Comparison of ENCODE assay signal across 30 cellular contexts in the genomic region with DNA sequence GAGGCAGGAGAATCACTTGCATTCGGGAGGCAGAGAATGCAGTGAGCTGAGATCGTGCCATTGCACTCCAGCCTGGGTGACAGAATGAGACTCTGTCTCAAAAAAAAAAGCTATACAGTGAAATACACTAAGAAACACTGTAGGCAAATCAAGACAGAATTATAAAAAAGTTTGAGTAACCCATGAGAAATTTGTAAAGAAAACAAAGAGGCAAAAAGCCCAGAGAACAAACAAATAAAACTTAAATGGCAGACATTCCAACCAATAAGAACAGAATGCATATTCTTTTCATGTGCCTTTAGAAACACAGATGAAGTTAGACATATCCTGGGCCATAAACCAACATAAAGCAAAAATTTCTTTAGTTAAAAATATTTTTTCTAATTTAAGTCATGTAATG. TPM values are rescaled to one million over a fixed set of nuclear protein-coding genes. Genes with fewer than 3 reads are reported as not detected.
A peak's percentile ranks its signal among the peaks of the same experiment; 100 is the strongest.
DNase-seq lines count a peak whose midpoint lies in the region; ATAC-seq, FAIRE-seq and TF ChIP-seq lines count a peak whose summit lies in the region.
"Had no signal": no experiment of that assay in that cellular context is flagged by ENCODE, and none has a peak within 500 bp of the region (broad histone marks: within the 10 kb centered on the region; RNA-seq: fewer than 3 reads in every experiment).

No MANE protein-coding gene starts in this region.

- H3K9me3 ChIP-seq in adipocyte (ENCODE audit: control insufficient read depth, low read length) (no peaks in the 10 kb centered on the region), thoracic aorta (no peaks in the 10 kb centered on the region), HAP-1 (no peaks in the 10 kb centered on the region)
- H3K9me3 ChIP-seq: A549 had no signal

- FAIRE-seq in D721Med (lab: Jason Lieb, UNC): no peak
- FAIRE-seq: A549, GM12878 had no signal

- no peak overlapping the region for H3K9ac ChIP-seq in adipocyte (ENCODE audit: low read length)

- H3K27me3 ChIP-seq in adipocyte (replicated peaks; ENCODE audit: control insufficient read depth, insufficient read depth, low read length): no peaks in the 10 kb centered on the region
- H3K27me3 ChIP-seq in thoracic aorta (replicated peaks; ENCODE audit: insufficient read depth): no peaks in the 10 kb centered on the region
- H3K27me3 ChIP-seq in HAP-1 (ENCODE audit: low read depth): no peaks in the 10 kb centered on the region
- H3K27me3 ChIP-seq: MG63, SJCRH30 had no signal

- in situ Hi-C loops in HAP-1 (cut with MboI; ENCODE audit: low sequenced_read_pairs): no loop called here

- ATAC-seq in thoracic aorta (ENCODE audit: insufficient number of reproducible peaks, low FRiP score, low read depth) (no peak), HG03565 (IDR thresholded peaks at IDR 0.05; ENCODE audit: unreplicated experiment) (no peak)
- ATAC-seq: A549, GM12878, Right ventricle myocardium inferior, SK-N-SH treated with all-trans-retinoic acid at 6 μM for 48 hours had no signal

- no peaks in the 10 kb centered on the region for H3K4me1 ChIP-seq in adipocyte (ENCODE audit: control insufficient read depth, insufficient read depth, low read length)
- peaks cover 11 to 55% of the 10 kb centered on the region in 2 donors for H3K4me1 ChIP-seq in thoracic aorta (ENCODE audit: control insufficient read depth in 1 of 2, low read depth in 2 of 2)
- H3K4me1 ChIP-seq in HAP-1: no peaks in the 10 kb centered on the region
- H3K4me1 ChIP-seq: A549, SJCRH30 had no signal

- TF ChIP-seq CTCF in thoracic aorta (IDR thresholded peaks at IDR 0.05) (no peak), D721Med (IDR thresholded peaks at IDR 0.05; ENCODE audit: insufficient read depth, missing control alignments) (no peak)

- peak; percentile 48 for DNase-seq in EL
- DNase-seq in adipocyte (ENCODE audit: low read depth): peak; percentile 78
- peak; percentile 59 for DNase-seq in fibroblast of peridontal ligament (ENCODE audit: extremely low read depth)
- no peak for DNase-seq in thoracic aorta (ENCODE audit: low spot score)
- DNase-seq in D721Med (ENCODE audit: insufficient read length, low spot score): no peak
- no peak for DNase-seq in HAP-1 (ENCODE audit: low spot score in 2 of 2)
- DNase-seq in islet precursor cell: no peak
- DNase-seq: DMS53, GDM1, GOT3, HCEC 1CT, Karpas-422, MG63, NCI-H1105 treated with DMSO at 0.1 percent for 48 hours, NCI-H146, NCI-H1930, NCI-H2107, NCI-H524 treated with DMSO at 0.1 percent for 48 hours, NCI-H774, PC-9, SJCRH30 had no signal

- H3K27ac ChIP-seq in thoracic aorta: peak overlapping the region; percentile 46 to 55
- H3K27ac ChIP-seq: A549, PC-9, SJCRH30 had no signal

- H3K4me3 ChIP-seq in adipocyte (ENCODE audit: low read length) (no peak overlapping the region), thoracic aorta (no peak overlapping the region), HAP-1 (no peak overlapping the region)
- H3K4me3 ChIP-seq: A549, GM12878, MG63, PC-9, SJCRH30 had no signal

- H3K36me3 ChIP-seq in adipocyte (ENCODE audit: control insufficient read depth, insufficient read depth, low read length, severe bottlenecking): peaks cover 8% of the 10 kb centered on the region
- no peaks in the 10 kb centered on the region for H3K36me3 ChIP-seq in thoracic aorta
- peaks cover 11% of the 10 kb centered on the region for H3K36me3 ChIP-seq in HAP-1 (replicated peaks)

RNA-seq across cellular contexts. Expression of a gene that starts 30.6 kb away (rescaled TPM):
- 10 to 100 TPM in 1 of 2 donors, 1 to 10 TPM in 1; 6.6 to 11.9 TPM for total RNA-seq in thoracic aorta

RNA-seq across cellular contexts. Expression of a gene that starts 38.8 kb away (rescaled TPM):
- not detected for total RNA-seq in thoracic aorta
- total RNA-seq: B cell, Daoy, GM12878, HT-29, PC-9, Right ventricle myocardium inferior, RPMI7951, SJCRH30 had no signal

Comparison
In these comparisons a context has a peak if more than half of its experiments do, and no peak if none do; other contexts are left out.
1. DNase-seq: peak in EL (single experiment), adipocyte (single experiment) and fibroblast of peridontal ligament (single experiment); none in thoracic aorta (single experiment), D721Med (single experiment), HAP-1 (0 of 2) and islet precursor cell (single experiment).